In genomic region chr3:128054363-128054762, GRCh38 we compare ENCODE assay signal across 9 cellular contexts. TPM values are rescaled to one million over a fixed set of nuclear protein-coding genes. Genes with fewer than 3 reads are reported as not detected.
A peak's percentile ranks its signal among the peaks of the same experiment; 100 is the strongest.
DNase-seq lines count a peak whose midpoint lies in the region; ATAC-seq and TF ChIP-seq lines count a peak whose summit lies in the region.
"Had no signal": no experiment of that assay in that cellular context is flagged by ENCODE, and none has a peak within 500 bp of the region (broad histone marks: within the 10 kb centered on the region; RNA-seq: fewer than 3 reads in every experiment).

No MANE protein-coding gene starts in this region.

- H3K4me3 ChIP-seq in DND-41 (ENCODE audit: low read depth in 1 of 2, low read length in 2 of 2) (peak overlapping the region in 1 of 2 experiments; percentile 96; a peak in 2 of 4 replicates), OCI-LY3 (ENCODE audit: low read length) (peak overlapping the region; percentile 97), endocrine pancreas (ENCODE audit: control insufficient read depth, insufficient read depth, low read length) (peak overlapping the region; percentile 97), neural progenitor cell (no peak overlapping the region), uterus (no peak overlapping the region)
- H3K4me3 ChIP-seq: thyroid gland had no signal

- H3K27ac ChIP-seq in DND-41 (ENCODE audit: low read length) (0 out of 2 replicates have a peak overlapping the region, but pooled peaks have one; percentile 32), OCI-LY3 (ENCODE audit: low read length) (no peak overlapping the region), neural progenitor cell (no peak overlapping the region), uterus (no peak overlapping the region)
- H3K27ac ChIP-seq: thyroid gland had no signal

- intact Hi-C loops in uterus (cut with DNase I; ENCODE audit: low total_unique reads) = no loop called here

- H3K9me3 ChIP-seq in DND-41 (ENCODE audit: insufficient read depth, low read length, severe bottlenecking) (no peaks in the 10 kb centered on the region), OCI-LY3 (ENCODE audit: insufficient read depth, low read length) (no peaks in the 10 kb centered on the region), endocrine pancreas (ENCODE audit: control insufficient read depth, low read length) (no peaks in the 10 kb centered on the region), neural progenitor cell (ENCODE audit: low read depth) (no peaks in the 10 kb centered on the region), uterus (no peaks in the 10 kb centered on the region)
- H3K9me3 ChIP-seq: thyroid gland had no signal

- no peaks in the 10 kb centered on the region for H3K27me3 Mint-ChIP-seq in neural progenitor cell (ENCODE audit: insufficient read depth, low read depth)

- H3K36me3 Mint-ChIP-seq in neural progenitor cell = peaks cover 6% of the 10 kb centered on the region

- H3K4me1 Mint-ChIP-seq in neural progenitor cell = peaks cover 33% of the 10 kb centered on the region

- peaks cover 27% of the 10 kb centered on the region for H4K20me1 ChIP-seq in DND-41 (ENCODE audit: insufficient read depth, low read length)
- peaks cover 29% of the 10 kb centered on the region for H4K20me1 ChIP-seq in OCI-LY3 (ENCODE audit: insufficient read depth, low read length)
- H4K20me1 ChIP-seq in neural progenitor cell (ENCODE audit: low read depth) = peaks cover 22% of the 10 kb centered on the region

- ATAC-seq in DND-41 (ENCODE audit: insufficient read depth, low read depth) (no peak), HG03432 (IDR thresholded peaks at IDR 0.05; ENCODE audit: unreplicated experiment) (no peak), GM21381 (IDR thresholded peaks at IDR 0.05; ENCODE audit: unreplicated experiment) (no peak), HG03439 (IDR thresholded peaks at IDR 0.05; ENCODE audit: unreplicated experiment) (no peak)

- H3K27ac Mint-ChIP-seq in neural progenitor cell = no peak overlapping the region

- H3K27me3 ChIP-seq in DND-41 (ENCODE audit: insufficient read depth, low read length, poor library complexity) = no peaks in the 10 kb centered on the region
- H3K27me3 ChIP-seq in OCI-LY3 (ENCODE audit: low read depth, low read length) = no peaks in the 10 kb centered on the region
- no peaks in the 10 kb centered on the region for H3K27me3 ChIP-seq in endocrine pancreas (ENCODE audit: control insufficient read depth, insufficient read depth, low read length)
- H3K27me3 ChIP-seq in neural progenitor cell = no peaks in the 10 kb centered on the region
- no peaks in the 10 kb centered on the region for H3K27me3 ChIP-seq in uterus
- H3K27me3 ChIP-seq: thyroid gland had no signal

- H3K36me3 ChIP-seq in DND-41 (ENCODE audit: insufficient read depth, low read length) (peaks cover 60% of the 10 kb centered on the region), OCI-LY3 (replicated peaks; ENCODE audit: low read depth, low read length) (peaks cover 52% of the 10 kb centered on the region), endocrine pancreas (ENCODE audit: control insufficient read depth, insufficient read depth, low read length) (peaks cover 5% of the 10 kb centered on the region), neural progenitor cell (no peaks in the 10 kb centered on the region), uterus (no peaks in the 10 kb centered on the region)

- H3K4me2 ChIP-seq in DND-41 (ENCODE audit: insufficient read depth, low read length) (peak overlapping the region; percentile 76), OCI-LY3 (ENCODE audit: low read length) (peak overlapping the region; percentile 88), neural progenitor cell (no peak overlapping the region)

- peaks cover 4% of the 10 kb centered on the region for H3F3A ChIP-seq in neural progenitor cell (ENCODE audit: low read depth)

- H2AFZ ChIP-seq in DND-41 (ENCODE audit: low read depth, low read length) (no peak overlapping the region), OCI-LY3 (ENCODE audit: low read depth, low read length) (no peak overlapping the region), neural progenitor cell (replicated peaks) (no peak overlapping the region)

- H3K9ac ChIP-seq in DND-41 (ENCODE audit: low read depth, low read length) = peak overlapping the region; percentile 91
- H3K9ac ChIP-seq in OCI-LY3 (ENCODE audit: low read length) = peak overlapping the region; percentile 97; the same call in 1 of the 2 replicates
- H3K9ac ChIP-seq in endocrine pancreas (ENCODE audit: control insufficient read depth, insufficient read depth, low read length) = peak overlapping the region; percentile 47
- no peak overlapping the region for H3K9ac ChIP-seq in neural progenitor cell

- H3K4me3 Mint-ChIP-seq in neural progenitor cell = peak overlapping the region; percentile 97

- H3K9me3 Mint-ChIP-seq in neural progenitor cell = no peaks in the 10 kb centered on the region

- H3K79me2 ChIP-seq in DND-41 (ENCODE audit: insufficient read depth, low read length) = peaks cover 67% of the 10 kb centered on the region
- peaks cover 71% of the 10 kb centered on the region for H3K79me2 ChIP-seq in OCI-LY3 (ENCODE audit: low read length)
- peaks cover 35% of the 10 kb centered on the region for H3K79me2 ChIP-seq in neural progenitor cell (ENCODE audit: low read depth)

- H3K4me1 ChIP-seq in DND-41 (ENCODE audit: insufficient read depth, low read length) = peaks cover 41% of the 10 kb centered on the region
- peaks cover 24% of the 10 kb centered on the region for H3K4me1 ChIP-seq in OCI-LY3 (ENCODE audit: low read length)
- peaks cover 27% of the 10 kb centered on the region for H3K4me1 ChIP-seq in endocrine pancreas (ENCODE audit: control insufficient read depth, insufficient read depth, low read length)
- H3K4me1 ChIP-seq in neural progenitor cell = peaks cover 13% of the 10 kb centered on the region
- H3K4me1 ChIP-seq in uterus = peaks cover 10 to 15% of the 10 kb centered on the region in 2 donors

- TF ChIP-seq POLR2A in uterus (IDR thresholded peaks at IDR 0.05) = no peak

- TF ChIP-seq CTCF in DND-41 (IDR thresholded peaks at IDR 0.05; ENCODE audit: borderline replicate concordance, extremely low read depth, low read length, poor library complexity, severe bottlenecking) = no peak
- TF ChIP-seq CTCF in OCI-LY3 (IDR thresholded peaks at IDR 0.05; ENCODE audit: low read depth, low read length) = no peak
- TF ChIP-seq CTCF in neural progenitor cell (IDR thresholded peaks at IDR 0.05) = no peak
- no peak for TF ChIP-seq CTCF in uterus (IDR thresholded peaks at IDR 0.05)

- DNase-seq in DND-41 (no peak), neural progenitor cell (ENCODE audit: low spot score) (no peak), uterus (no peak)

RNA-seq across cellular contexts. Expression of gene SEC61A1, which starts 2.1 kb away (rescaled TPM):
- total RNA-seq in neural progenitor cell (ENCODE audit: low replicate concordance) = 79.1 and 92.6 TPM in 2 replicates
- 100 to 1,000 TPM in 2 of 4 donors, 10 to 100 TPM in 2; 55.9 to 197 (median 116) TPM for total RNA-seq in uterus

Comparison
In these comparisons a context has a peak if more than half of its experiments do, and no peak if none do; other contexts are left out.
1. H3K4me3 ChIP-seq: peak in OCI-LY3 (single experiment) and endocrine pancreas (single experiment); none in neural progenitor cell (single experiment) and uterus (0 of 2).